ENCODE assay signal across 7 cellular contexts in genomic region chr7:30594055-30594539, GRCh38. TPM values are rescaled to one million over a fixed set of nuclear protein-coding genes. Genes with fewer than 3 reads are reported as not detected.
DNase-seq lines count a peak whose midpoint lies in the region; ATAC-seq and TF ChIP-seq lines count a peak whose summit lies in the region.

No MANE protein-coding gene starts in this region.

- H3K27ac ChIP-seq in right lobe of liver, result peak overlapping the region; percentile 90 to 96 (median 90)

- H3K27me3 ChIP-seq in right lobe of liver, result no peaks in the 10 kb centered on the region

- peaks cover 0 to 15% (median 0%) of the 10 kb centered on the region in 4 donors for H3K4me1 ChIP-seq in right lobe of liver

- intact Hi-C loops in right lobe of liver (cut with DNase I), result no loop called here

- H3K4me3 ChIP-seq in right lobe of liver, result peak overlapping the region; percentile 88 to 97 (median 89)

- POLR2A ChIA-PET in GM10248 (lab: Yijun Ruan, JAX), result interaction anchor here (0.7 kb wide), 1 partner anchor 18 kb away, joined by 3 read pairs; no protein-coding TSS in a partner anchor

- CTCF ChIA-PET in GM10248 (lab: Yijun Ruan, JAX), result interaction anchor here (1.0 to 1.4 kb wide), 2 partner anchors 23 to 30 kb away, joined by 3 to 5 read pairs; no protein-coding TSS in a partner anchor

- TF ChIP-seq POLR2A in right lobe of liver (IDR thresholded peaks at IDR 0.05), result no peak

- no peak for TF ChIP-seq CTCF in GM10248 (IDR thresholded peaks at IDR 0.05; ENCODE audit: control extremely low read depth, extremely low read depth, low read depth, missing control alignments)
- no peak for TF ChIP-seq CTCF in right lobe of liver (IDR thresholded peaks at IDR 0.05)

- ATAC-seq in GM21723 (IDR thresholded peaks at IDR 0.05; ENCODE audit: unreplicated experiment), result peak; percentile 41
- peak; percentile 53 to 73 (median 58) for ATAC-seq in right lobe of liver

- H3K9me3 ChIP-seq in right lobe of liver, result no peaks in the 10 kb centered on the region

- DNase-seq in GM10248 (ENCODE audit: extremely low spot score) (peak; percentile 56), HuH-7.5 (ENCODE audit: low spot score) (peak; percentile 43), T-helper 22 cell (ENCODE audit: low read depth) (peak; percentile 11), cerebellum (ENCODE audit: low spot score) (peak; percentile 31), right lobe of liver (peak; percentile 39 to 64 (median 55))
- peak; percentile 16 to 20 for DNase-seq in stimulated activated CD8-positive, alpha-beta memory T cell treated with anti-CD3 and anti-CD28 coated beads, Interleukin-7, amount 100 ng/mL, for 48 hours (ENCODE audit: extremely low read depth in 1 of 2, low read depth in 1 of 2)

- H3K36me3 ChIP-seq in right lobe of liver, result no peaks in the 10 kb centered on the region

- 0% methylated on average over 12 of the region's 12 CpGs for WGBS in right lobe of liver (ENCODE audit: insufficient coverage, low coverage, low lambda C conversion rate, missing lambda C conversion rate)

RNA-seq across cellular contexts. Expression of gene GARS1, which starts 0.6 kb away (rescaled TPM):
- total RNA-seq in cerebellum, result 73.1 TPM
- 100 to 1,000 TPM in 2 of 6 experiments, 10 to 100 TPM in 4; 31.4 to 155 (median 44.7) TPM for total RNA-seq in right lobe of liver

Comparison
In these comparisons a context has a peak if more than half of its experiments do, and no peak if none do; other contexts are left out.
1. Peak in every context shown above with its lines: DNase-seq, ATAC-seq, H3K4me3 ChIP-seq and H3K27ac ChIP-seq.